In genomic region chr10:28684157-28684985, GRCh38 we compare ENCODE assay signal across 13 cellular contexts.
"Had no signal": no experiment of that assay in that cellular context is flagged by ENCODE, and none has a peak within 500 bp of the region (broad histone marks: within the 10 kb centered on the region; RNA-seq: fewer than 3 reads in every experiment).

No MANE protein-coding gene starts in this region.

- ATAC-seq: activated naive CD4-positive, alpha-beta T cell treated with anti-CD3 and anti-CD28 coated beads, Interleukin-2, amount 50 U/mL, for 72 hours; body of pancreas; T-helper 17 cell had no signal

- H3K36me3 Mint-ChIP-seq: activated naive CD4-positive, alpha-beta T cell treated with anti-CD3 and anti-CD28 coated beads, Interleukin-2, amount 50 U/mL, for 72 hours had no signal

- DNase-seq: activated effector memory CD4-positive, alpha-beta T cell treated with anti-CD3 and anti-CD28 coated beads, Interleukin-2, amount 50 U/mL, for 16 hours; activated T-cell treated with anti-CD3 and anti-CD28 coated beads, Interleukin-2, amount 50 U/mL, for 1 hour; amniotic stem cell; body of pancreas; dermis blood vessel endothelial cell; erythroblast; hippocampal formation; lower lobe of right lung; nephron progenitor cell; stimulated activated CD4-positive, alpha-beta T cell treated with anti-CD3 and anti-CD28 coated beads, Interleukin-4, amount 100 ng/mL, for 1 hour; T-helper 17 cell had no signal

- H3K27ac Mint-ChIP-seq: activated naive CD4-positive, alpha-beta T cell treated with anti-CD3 and anti-CD28 coated beads, Interleukin-2, amount 50 U/mL, for 72 hours; nephron progenitor cell; stimulated activated naive CD8-positive, alpha-beta T cell treated with anti-CD3 and anti-CD28 coated beads, Interleukin-15, Interleukin-2, amounts not matched to agents 100 ng/mL and 50 ng/mL, for 24 hours; T-helper 17 cell had no signal

- H3K4me3 Mint-ChIP-seq: nephron progenitor cell; stimulated activated naive CD8-positive, alpha-beta T cell treated with anti-CD3 and anti-CD28 coated beads, Interleukin-15, Interleukin-2, amounts not matched to agents 100 ng/mL and 50 ng/mL, for 24 hours; T-helper 17 cell had no signal

- H3K27ac ChIP-seq: body of pancreas, lower lobe of right lung had no signal

- H3K9me3 Mint-ChIP-seq: activated naive CD4-positive, alpha-beta T cell treated with anti-CD3 and anti-CD28 coated beads, Interleukin-2, amount 50 U/mL, for 72 hours; nephron progenitor cell; stimulated activated naive CD8-positive, alpha-beta T cell treated with anti-CD3 and anti-CD28 coated beads, Interleukin-15, Interleukin-2, amounts not matched to agents 100 ng/mL and 50 ng/mL, for 24 hours had no signal

- H3K4me1 ChIP-seq: body of pancreas had no signal

- H3K9me3 ChIP-seq: body of pancreas, lower lobe of right lung had no signal

- H3K4me3 ChIP-seq: body of pancreas, lower lobe of right lung had no signal
